Comparison of ENCODE assay signal across 18 cellular contexts in genomic region chr13:97338571-97338970, GRCh38.
DNase-seq lines count a peak whose midpoint lies in the region; ATAC-seq and TF ChIP-seq lines count a peak whose summit lies in the region.
"Had no signal": no experiment of that assay in that cellular context is flagged by ENCODE, and none has a peak within 500 bp of the region (broad histone marks: within the 10 kb centered on the region; RNA-seq: fewer than 3 reads in every experiment).

No MANE protein-coding gene starts in this region.

- H3K27me3 ChIP-seq in cardiac muscle cell (no peaks in the 10 kb centered on the region), right atrium auricular region (no peaks in the 10 kb centered on the region), gastroesophageal sphincter (no peaks in the 10 kb centered on the region), sigmoid colon (no peaks in the 10 kb centered on the region), SJCRH30 (no peaks in the 10 kb centered on the region)

- no peak for TF ChIP-seq CTCF in cardiac muscle cell (IDR thresholded peaks at IDR 0.05; ENCODE audit: low read depth, low read length)
- TF ChIP-seq CTCF in right atrium auricular region (IDR thresholded peaks at IDR 0.05): no peak
- TF ChIP-seq CTCF in gastroesophageal sphincter (IDR thresholded peaks at IDR 0.05): no peak
- TF ChIP-seq CTCF in sigmoid colon (IDR thresholded peaks at IDR 0.05): no peak

- intact Hi-C loops in sigmoid colon (cut with DNase I): loop anchor here (2.0 kb wide), 1 partner anchor 116 kb away; the partner anchor contains the start of gene MBNL2

- H3K9me3 ChIP-seq in cardiac muscle cell (ENCODE audit: low read depth): no peaks in the 10 kb centered on the region
- no peaks in the 10 kb centered on the region for H3K9me3 ChIP-seq in right atrium auricular region
- no peaks in the 10 kb centered on the region for H3K9me3 ChIP-seq in gastroesophageal sphincter
- H3K9me3 ChIP-seq in sigmoid colon: no peaks in the 10 kb centered on the region
- no peaks in the 10 kb centered on the region for H3K9me3 ChIP-seq in SJCRH30 (replicated peaks)

- in situ Hi-C loops in G401 (cut with HindIII; ENCODE audit: low sequenced_read_pairs): no loop called here

- TF ChIP-seq POLR2A in gastroesophageal sphincter (IDR thresholded peaks at IDR 0.05): no peak
- no peak for TF ChIP-seq POLR2A in sigmoid colon (IDR thresholded peaks at IDR 0.05)

- peak overlapping the region; percentile 45 for H3K27ac ChIP-seq in cardiac muscle cell
- no peak overlapping the region for H3K27ac ChIP-seq in right atrium auricular region
- peak overlapping the region in 3 of 4 donors; percentile 83 to 90 (median 86) for H3K27ac ChIP-seq in gastroesophageal sphincter
- H3K27ac ChIP-seq in sigmoid colon: peak overlapping the region in 3 of 4 donors; percentile 79 to 90 (median 89)
- no peak overlapping the region for H3K27ac ChIP-seq in SJCRH30
- H3K27ac ChIP-seq: KMS-11, PC-9 had no signal

- H3K4me1 ChIP-seq in cardiac muscle cell (ENCODE audit: low read depth) (no peaks in the 10 kb centered on the region), right atrium auricular region (peaks cover 0 to 59% of the 10 kb centered on the region in 2 donors), gastroesophageal sphincter (peaks cover 17 to 76% (median 23%) of the 10 kb centered on the region in 3 donors), sigmoid colon (peaks cover 0 to 81% (median 63%) of the 10 kb centered on the region in 4 donors), SJCRH30 (no peaks in the 10 kb centered on the region)

- H3K4me3 ChIP-seq in cardiac muscle cell (no peak overlapping the region), right atrium auricular region (no peak overlapping the region), gastroesophageal sphincter (no peak overlapping the region), sigmoid colon (no peak overlapping the region), SJCRH30 (no peak overlapping the region)
- H3K4me3 ChIP-seq: PC-9 had no signal

- WGBS in gastroesophageal sphincter (ENCODE audit: low coverage in 1 of 2), 2 donors: 79 to 86% methylated on average over 3 to 13 of the region's 16 CpGs
- 91 to 92% methylated on average over 16 of the region's 16 CpGs for WGBS in sigmoid colon, 2 donors

- DNase-seq in cardiac muscle cell (ENCODE audit: low read depth in 1 of 2, low spot score in 1 of 2) (no peak), right atrium auricular region (ENCODE audit: low spot score) (no peak), sigmoid colon (no peak), SJCRH30 (no peak), dermis blood vessel endothelial cell (no peak), NOMO-1 treated with dmso at 0.1 percent for 144 hours (lab: John Stamatoyannopoulos, UW; ENCODE audit: unreplicated experiment) (no peak), G401 (ENCODE audit: low spot score) (no peak)
- DNase-seq: 8988T, DMS79 treated with DMSO at 0.1 percent for 48 hours, H9, MV-4-11, NCI-H1417, NCI-H187 treated with DMSO at 0.1 percent for 48 hours, NCI-H2227 treated with DMSO at 0.1 percent for 48 hours, NCI-H524, PC-9 had no signal

- no peak for ATAC-seq in gastroesophageal sphincter

- no peak for TF ChIP-seq EP300 in gastroesophageal sphincter (IDR thresholded peaks at IDR 0.05)
- TF ChIP-seq EP300 in sigmoid colon (IDR thresholded peaks at IDR 0.05): no peak

- no peaks in the 10 kb centered on the region for H3K36me3 ChIP-seq in cardiac muscle cell
- H3K36me3 ChIP-seq in right atrium auricular region: peaks cover 21% of the 10 kb centered on the region
- H3K36me3 ChIP-seq in gastroesophageal sphincter: peaks cover 0 to 29% of the 10 kb centered on the region in 2 donors
- H3K36me3 ChIP-seq in sigmoid colon: peaks cover 0 to 10% (median 2%) of the 10 kb centered on the region in 4 donors
- H3K36me3 ChIP-seq in SJCRH30: peaks cover 13% of the 10 kb centered on the region

Comparison
In these comparisons a context has a peak if more than half of its experiments do, and no peak if none do; other contexts are left out.
1. H3K27ac ChIP-seq: peak in cardiac muscle cell (single experiment), gastroesophageal sphincter (3 of 4) and sigmoid colon (3 of 4); none in right atrium auricular region (0 of 2) and SJCRH30 (single experiment).